ENCODE assay signal across 2 cellular contexts in genomic region chr3:183377307-183377959, GRCh38.
TF ChIP-seq lines count a peak whose summit lies in the region.

No MANE protein-coding gene starts in this region.

TF ChIP-seq in A549, 52 proteins besides CTCF, POLR2A, EP300 and RAD21 (continued from another document):
- TF ChIP-seq HMGXB4 (CRISPR knock-in tag; IDR thresholded peaks at IDR 0.05; ENCODE audit: borderline replicate concordance), result no peak
- no peak for TF ChIP-seq USF2 (IDR thresholded peaks at IDR 0.05)
- TF ChIP-seq, protein P1, sequence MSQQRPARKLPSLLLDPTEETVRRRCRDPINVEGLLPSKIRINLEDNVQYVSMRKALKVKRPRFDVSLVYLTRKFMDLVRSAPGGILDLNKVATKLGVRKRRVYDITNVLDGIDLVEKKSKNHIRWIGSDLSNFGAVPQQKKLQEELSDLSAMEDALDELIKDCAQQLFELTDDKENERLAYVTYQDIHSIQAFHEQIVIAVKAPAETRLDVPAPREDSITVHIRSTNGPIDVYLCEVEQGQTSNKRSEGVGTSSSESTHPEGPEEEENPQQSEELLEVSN (IDR thresholded peaks at IDR 0.05; ENCODE audit: borderline replicate concordance, low read depth), result no peak
- no peak for TF ChIP-seq TFCP2L1 (CRISPR knock-in tag; IDR thresholded peaks at IDR 0.05)
- no peak for TF ChIP-seq ZSCAN20 (CRISPR knock-in tag; IDR thresholded peaks at IDR 0.05)
- TF ChIP-seq GATA3 (IDR thresholded peaks at IDR 0.05; ENCODE audit: borderline replicate concordance), result no peak

TF ChIP-seq in HepG2, 621 proteins besides CTCF, POLR2A, EP300 and RAD21 (continued from another document):
- TF ChIP-seq, protein P2, sequence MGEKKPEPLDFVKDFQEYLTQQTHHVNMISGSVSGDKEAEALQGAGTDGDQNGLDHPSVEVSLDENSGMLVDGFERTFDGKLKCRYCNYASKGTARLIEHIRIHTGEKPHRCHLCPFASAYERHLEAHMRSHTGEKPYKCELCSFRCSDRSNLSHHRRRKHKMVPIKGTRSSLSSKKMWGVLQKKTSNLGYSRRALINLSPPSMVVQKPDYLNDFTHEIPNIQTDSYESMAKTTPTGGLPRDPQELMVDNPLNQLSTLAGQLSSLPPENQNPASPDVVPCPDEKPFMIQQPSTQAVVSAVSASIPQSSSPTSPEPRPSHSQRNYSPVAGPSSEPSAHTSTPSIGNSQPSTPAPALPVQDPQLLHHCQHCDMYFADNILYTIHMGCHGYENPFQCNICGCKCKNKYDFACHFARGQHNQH (CRISPR knock-in tag; IDR thresholded peaks at IDR 0.05), result no peak
- TF ChIP-seq GATAD2A (CRISPR knock-in tag; IDR thresholded peaks at IDR 0.05), result no peak
- TF ChIP-seq, protein P3, sequence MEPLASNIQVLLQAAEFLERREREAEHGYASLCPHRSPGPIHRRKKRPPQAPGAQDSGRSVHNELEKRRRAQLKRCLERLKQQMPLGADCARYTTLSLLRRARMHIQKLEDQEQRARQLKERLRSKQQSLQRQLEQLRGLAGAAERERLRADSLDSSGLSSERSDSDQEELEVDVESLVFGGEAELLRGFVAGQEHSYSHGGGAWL (CRISPR knock-in tag; IDR thresholded peaks at IDR 0.05), result no peak
